Comparison of ENCODE assay signal across 1 cellular context in the genomic region with DNA sequence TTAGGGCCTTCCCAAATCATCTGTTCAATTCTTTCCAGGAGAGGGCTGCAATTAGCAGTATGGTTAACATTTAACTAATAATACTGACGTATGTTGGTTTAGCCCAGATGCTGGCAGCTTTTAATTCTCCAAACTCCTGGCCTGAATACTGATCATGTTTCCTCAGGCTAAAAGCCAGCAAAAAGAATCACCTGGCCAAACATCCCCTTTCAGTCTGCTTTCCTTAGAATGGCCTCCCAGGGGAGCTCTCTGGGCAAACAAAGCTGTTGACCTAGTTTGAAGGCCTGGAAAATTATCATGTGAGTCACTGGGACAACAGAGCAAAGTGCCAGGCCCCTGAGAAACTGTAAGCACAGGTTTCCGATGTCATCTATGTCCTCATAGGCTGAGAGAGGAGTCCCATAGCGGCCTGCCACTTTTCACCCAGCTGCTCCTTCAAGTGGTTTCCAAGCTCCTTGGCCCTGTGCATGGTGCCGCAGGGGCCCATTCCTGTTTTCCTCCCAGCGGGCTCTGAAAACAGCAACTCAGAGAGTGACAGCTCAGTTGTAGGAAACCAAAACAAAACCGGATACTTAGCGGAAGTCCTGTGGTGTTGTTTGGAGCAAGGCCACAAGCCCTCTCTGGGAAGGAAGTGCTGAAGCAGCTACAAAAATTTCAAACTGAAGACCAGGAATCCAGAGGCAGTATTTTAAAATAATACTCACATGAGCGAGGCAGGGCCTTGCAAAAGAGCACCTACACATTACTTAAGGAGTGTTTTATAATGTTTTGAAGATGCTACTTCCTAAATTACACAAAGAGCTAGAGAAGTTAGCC.
TF ChIP-seq lines count a peak whose summit lies in the region.

No MANE protein-coding gene starts in this region.

TF ChIP-seq in HepG2, 621 proteins besides CTCF, POLR2A, EP300 and RAD21 (continued from another document and continues in another):
- TF ChIP-seq BRF2 (CRISPR knock-in tag; IDR thresholded peaks at IDR 0.05) (0 out of 2 replicates have a peak, but pooled peaks have one; percentile 51), TBX2 (CRISPR knock-in tag; IDR thresholded peaks at IDR 0.05; ENCODE audit: borderline replicate concordance) (peak; percentile 93), PPARG (CRISPR knock-in tag; conservative IDR thresholded peaks at IDR 0.05) (peak; percentile 91), HNRNPLL (IDR thresholded peaks at IDR 0.05; ENCODE audit: low read depth, low read length, poor library complexity, severe bottlenecking) (no peak), STAG1 (CRISPR knock-in tag; IDR thresholded peaks at IDR 0.05) (peak; percentile 22), LCORL (IDR thresholded peaks at IDR 0.05) (no peak), LCORL (CRISPR knock-in tag; IDR thresholded peaks at IDR 0.05) (peak; percentile 92), ZSCAN22 (CRISPR knock-in tag; IDR thresholded peaks at IDR 0.05) (no peak), MAFK (conservative IDR thresholded peaks at IDR 0.05 in 1 of 2, IDR thresholded peaks at IDR 0.05 in 1 of 2; ENCODE audit: low read length in 2 of 2) (0 out of 4 replicates have a peak, but pooled peaks of 1 of the 2 experiments have one; percentile 27), ZNF775 (CRISPR knock-in tag; IDR thresholded peaks at IDR 0.05; ENCODE audit: borderline replicate concordance) (peak; percentile 49; the same call in 1 of the 2 replicates), HOMEZ (CRISPR knock-in tag; IDR thresholded peaks at IDR 0.05; ENCODE audit: low read depth) (peak; percentile 85), ZNF674 (CRISPR knock-in tag; IDR thresholded peaks at IDR 0.05; ENCODE audit: low read depth) (no peak), ZNF205 (CRISPR knock-in tag; IDR thresholded peaks at IDR 0.05) (peak; percentile 25; the same call in 1 of the 2 replicates), FLYWCH1 (CRISPR knock-in tag; IDR thresholded peaks at IDR 0.05) (no peak), HMG20B (CRISPR knock-in tag; conservative IDR thresholded peaks at IDR 0.05) (peak; percentile 61; the same call in 1 of the 2 replicates), HCFC1 (IDR thresholded peaks at IDR 0.05; ENCODE audit: low read depth, low read length) (no peak), ZNF746 (CRISPR knock-in tag; IDR thresholded peaks at IDR 0.05) (peak; percentile 58; the same call in 1 of the 2 replicates), ZBTB7B (CRISPR knock-in tag; IDR thresholded peaks at IDR 0.05) (peak; percentile 66; the same call in 1 of the 2 replicates), HNRNPUL1 (IDR thresholded peaks at IDR 0.05; ENCODE audit: low read depth, low read length) (peak; percentile 76; the same call in 1 of the 2 replicates), IRF2 (CRISPR knock-in tag; IDR thresholded peaks at IDR 0.05) (peak; percentile 76; the same call in 1 of the 2 replicates), THAP11 (CRISPR knock-in tag; IDR thresholded peaks at IDR 0.05) (peak; percentile 58; the same call in 1 of the 2 replicates), ZNF574 (CRISPR knock-in tag; IDR thresholded peaks at IDR 0.05) (peak; percentile 80), ELF3 (CRISPR knock-in tag; IDR thresholded peaks at IDR 0.05) (peak; percentile 75), ZNF883 (CRISPR knock-in tag; IDR thresholded peaks at IDR 0.05; ENCODE audit: not compliant biosample characterization) (no peak), MEIS2 (CRISPR knock-in tag; IDR thresholded peaks at IDR 0.05) (peak; percentile 78), AHR (CRISPR knock-in tag; IDR thresholded peaks at IDR 0.05) (peak; percentile 77; the same call in 1 of the 2 replicates), IKZF1 (IDR thresholded peaks at IDR 0.05) (no peak), SMC3 (IDR thresholded peaks at IDR 0.05; ENCODE audit: low read length) (peak; percentile 32; the same call in 1 of the 2 replicates), GTF2F1 (IDR thresholded peaks at IDR 0.05; ENCODE audit: low read length) (0 out of 2 replicates have a peak, but pooled peaks have one; percentile 25), ZNF782 (CRISPR knock-in tag; IDR thresholded peaks at IDR 0.05; ENCODE audit: borderline replicate concordance) (0 out of 2 replicates have a peak, but pooled peaks have one; percentile 45), DNMT1 (CRISPR knock-in tag; IDR thresholded peaks at IDR 0.05) (no peak), HOXA3 (CRISPR knock-in tag; IDR thresholded peaks at IDR 0.05) (peak; percentile 90), HOXA5 (CRISPR knock-in tag; IDR thresholded peaks at IDR 0.05) (no peak), ZNF850 (CRISPR knock-in tag; conservative IDR thresholded peaks at IDR 0.05) (no peak), BRCA1 (CRISPR knock-in tag; IDR thresholded peaks at IDR 0.05) (no peak), ZNF598 (CRISPR knock-in tag; IDR thresholded peaks at IDR 0.05; ENCODE audit: borderline replicate concordance) (peak; percentile 48; the same call in 1 of the 2 replicates), XRCC5 (optimal IDR thresholded peaks at IDR 0.05; ENCODE audit: low read length) (peak; percentile 83), CREBL2 (CRISPR knock-in tag; IDR thresholded peaks at IDR 0.05; ENCODE audit: borderline replicate concordance) (no peak), IRF1 (CRISPR knock-in tag; IDR thresholded peaks at IDR 0.05; ENCODE audit: low read depth) (no peak), RXRA (CRISPR knock-in tag; IDR thresholded peaks at IDR 0.05) (peak; percentile 77), PHF21A (CRISPR knock-in tag; IDR thresholded peaks at IDR 0.05) (peak; percentile 98), ZNF816 (CRISPR knock-in tag; IDR thresholded peaks at IDR 0.05; ENCODE audit: borderline replicate concordance) (no peak), ZNF234 (CRISPR knock-in tag; conservative IDR thresholded peaks at IDR 0.05) (no peak)
- TF ChIP-seq, protein P1, sequence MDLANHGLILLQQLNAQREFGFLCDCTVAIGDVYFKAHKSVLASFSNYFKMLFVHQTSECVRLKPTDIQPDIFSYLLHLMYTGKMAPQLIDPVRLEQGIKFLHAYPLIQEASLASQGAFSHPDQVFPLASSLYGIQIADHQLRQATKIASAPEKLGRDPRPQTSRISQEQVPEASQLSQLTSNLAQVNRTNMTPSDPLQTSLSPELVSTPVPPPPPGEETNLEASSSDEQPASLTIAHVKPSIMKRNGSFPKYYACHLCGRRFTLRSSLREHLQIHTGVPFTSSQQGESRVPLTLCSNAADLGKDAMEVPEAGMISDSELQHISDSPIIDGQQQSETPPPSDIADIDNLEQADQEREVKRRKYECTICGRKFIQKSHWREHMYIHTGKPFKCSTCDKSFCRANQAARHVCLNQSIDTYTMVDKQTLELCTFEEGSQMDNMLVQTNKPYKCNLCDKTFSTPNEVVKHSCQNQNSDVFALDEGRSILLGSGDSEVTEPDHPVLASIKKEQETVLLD (CRISPR knock-in tag; IDR thresholded peaks at IDR 0.05; ENCODE audit: low read depth), result no peak
- TF ChIP-seq, protein P2, sequence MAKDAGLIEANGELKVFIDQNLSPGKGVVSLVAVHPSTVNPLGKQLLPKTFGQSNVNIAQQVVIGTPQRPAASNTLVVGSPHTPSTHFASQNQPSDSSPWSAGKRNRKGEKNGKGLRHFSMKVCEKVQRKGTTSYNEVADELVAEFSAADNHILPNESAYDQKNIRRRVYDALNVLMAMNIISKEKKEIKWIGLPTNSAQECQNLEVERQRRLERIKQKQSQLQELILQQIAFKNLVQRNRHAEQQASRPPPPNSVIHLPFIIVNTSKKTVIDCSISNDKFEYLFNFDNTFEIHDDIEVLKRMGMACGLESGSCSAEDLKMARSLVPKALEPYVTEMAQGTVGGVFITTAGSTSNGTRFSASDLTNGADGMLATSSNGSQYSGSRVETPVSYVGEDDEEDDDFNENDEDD (CRISPR knock-in tag; IDR thresholded peaks at IDR 0.05; ENCODE audit: borderline replicate concordance), result peak; percentile 32; the same call in 1 of the 2 replicates
- TF ChIP-seq, protein P3, sequence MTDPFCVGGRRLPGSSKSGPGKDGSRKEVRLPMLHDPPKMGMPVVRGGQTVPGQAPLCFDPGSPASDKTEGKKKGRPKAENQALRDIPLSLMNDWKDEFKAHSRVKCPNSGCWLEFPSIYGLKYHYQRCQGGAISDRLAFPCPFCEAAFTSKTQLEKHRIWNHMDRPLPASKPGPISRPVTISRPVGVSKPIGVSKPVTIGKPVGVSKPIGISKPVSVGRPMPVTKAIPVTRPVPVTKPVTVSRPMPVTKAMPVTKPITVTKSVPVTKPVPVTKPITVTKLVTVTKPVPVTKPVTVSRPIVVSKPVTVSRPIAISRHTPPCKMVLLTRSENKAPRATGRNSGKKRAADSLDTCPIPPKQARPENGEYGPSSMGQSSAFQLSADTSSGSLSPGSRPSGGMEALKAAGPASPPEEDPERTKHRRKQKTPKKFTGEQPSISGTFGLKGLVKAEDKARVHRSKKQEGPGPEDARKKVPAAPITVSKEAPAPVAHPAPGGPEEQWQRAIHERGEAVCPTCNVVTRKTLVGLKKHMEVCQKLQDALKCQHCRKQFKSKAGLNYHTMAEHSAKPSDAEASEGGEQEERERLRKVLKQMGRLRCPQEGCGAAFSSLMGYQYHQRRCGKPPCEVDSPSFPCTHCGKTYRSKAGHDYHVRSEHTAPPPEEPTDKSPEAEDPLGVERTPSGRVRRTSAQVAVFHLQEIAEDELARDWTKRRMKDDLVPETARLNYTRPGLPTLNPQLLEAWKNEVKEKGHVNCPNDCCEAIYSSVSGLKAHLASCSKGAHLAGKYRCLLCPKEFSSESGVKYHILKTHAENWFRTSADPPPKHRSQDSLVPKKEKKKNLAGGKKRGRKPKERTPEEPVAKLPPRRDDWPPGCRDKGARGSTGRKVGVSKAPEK (CRISPR knock-in tag; IDR thresholded peaks at IDR 0.05; ENCODE audit: borderline replicate concordance), result no peak
- TF ChIP-seq, protein P4, sequence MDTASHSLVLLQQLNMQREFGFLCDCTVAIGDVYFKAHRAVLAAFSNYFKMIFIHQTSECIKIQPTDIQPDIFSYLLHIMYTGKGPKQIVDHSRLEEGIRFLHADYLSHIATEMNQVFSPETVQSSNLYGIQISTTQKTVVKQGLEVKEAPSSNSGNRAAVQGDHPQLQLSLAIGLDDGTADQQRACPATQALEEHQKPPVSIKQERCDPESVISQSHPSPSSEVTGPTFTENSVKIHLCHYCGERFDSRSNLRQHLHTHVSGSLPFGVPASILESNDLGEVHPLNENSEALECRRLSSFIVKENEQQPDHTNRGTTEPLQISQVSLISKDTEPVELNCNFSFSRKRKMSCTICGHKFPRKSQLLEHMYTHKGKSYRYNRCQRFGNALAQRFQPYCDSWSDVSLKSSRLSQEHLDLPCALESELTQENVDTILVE (CRISPR knock-in tag; IDR thresholded peaks at IDR 0.05), result peak; percentile 76
- TF ChIP-seq, protein P5, sequence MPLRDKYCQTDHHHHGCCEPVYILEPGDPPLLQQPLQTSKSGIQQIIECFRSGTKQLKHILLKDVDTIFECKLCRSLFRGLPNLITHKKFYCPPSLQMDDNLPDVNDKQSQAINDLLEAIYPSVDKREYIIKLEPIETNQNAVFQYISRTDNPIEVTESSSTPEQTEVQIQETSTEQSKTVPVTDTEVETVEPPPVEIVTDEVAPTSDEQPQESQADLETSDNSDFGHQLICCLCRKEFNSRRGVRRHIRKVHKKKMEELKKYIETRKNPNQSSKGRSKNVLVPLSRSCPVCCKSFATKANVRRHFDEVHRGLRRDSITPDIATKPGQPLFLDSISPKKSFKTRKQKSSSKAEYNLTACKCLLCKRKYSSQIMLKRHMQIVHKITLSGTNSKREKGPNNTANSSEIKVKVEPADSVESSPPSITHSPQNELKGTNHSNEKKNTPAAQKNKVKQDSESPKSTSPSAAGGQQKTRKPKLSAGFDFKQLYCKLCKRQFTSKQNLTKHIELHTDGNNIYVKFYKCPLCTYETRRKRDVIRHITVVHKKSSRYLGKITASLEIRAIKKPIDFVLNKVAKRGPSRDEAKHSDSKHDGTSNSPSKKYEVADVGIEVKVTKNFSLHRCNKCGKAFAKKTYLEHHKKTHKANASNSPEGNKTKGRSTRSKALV (CRISPR knock-in tag; IDR thresholded peaks at IDR 0.05), result 0 out of 2 replicates have a peak, but pooled peaks have one; percentile 26
